ENCODE assay signal across 26 cellular contexts in the genomic region with DNA sequence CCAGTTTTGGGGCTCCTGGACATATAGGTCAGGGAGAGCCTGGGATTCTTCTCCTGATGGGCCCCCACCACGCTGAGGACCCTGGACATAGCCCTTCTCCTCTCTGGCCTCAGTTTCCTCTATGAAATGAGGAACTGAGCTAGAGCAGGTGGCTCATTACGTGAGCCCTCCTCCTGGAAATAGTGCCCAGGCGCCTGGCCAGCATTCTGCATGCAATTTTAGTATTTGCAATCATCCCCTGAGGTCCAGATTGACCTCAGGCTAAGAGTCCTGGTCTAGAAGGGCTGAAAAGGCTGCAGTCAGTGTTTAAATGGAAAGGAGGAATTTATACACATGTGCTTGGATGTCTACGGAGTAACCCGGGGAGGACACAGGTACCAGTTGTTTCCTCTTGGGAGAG. TPM values are rescaled to one million over a fixed set of nuclear protein-coding genes. Genes with fewer than 3 reads are reported as not detected.
"Had no signal": no experiment of that assay in that cellular context is flagged by ENCODE, and none has a peak within 500 bp of the region (broad histone marks: within the 10 kb centered on the region; RNA-seq: fewer than 3 reads in every experiment).

No MANE protein-coding gene starts in this region.

- H3K27ac ChIP-seq: adrenal gland, ascending aorta, right lobe of liver, skin epidermis, suprapubic skin, vagina had no signal

- H3K4me3 Mint-ChIP-seq: activated B cell treated with CpG ODN at 0.5 μM for 24 hours; activated CD4-positive, alpha-beta T cell treated with anti-CD3 and anti-CD28 coated beads for 36 hours; activated naive CD8-positive, alpha-beta T cell; activated T-cell treated with anti-CD3 and anti-CD28 coated beads, Interleukin-2, amount 50 U/mL, for 4 hours; central memory CD8-positive, alpha-beta T cell; natural killer cell treated with Interleukin-12 subunit alpha and Interleukin-12 subunit beta and Interleukin-15 and Interleukin-18, amount 100 ng/mL, for 72 hours; stimulated activated naive CD8-positive, alpha-beta T cell treated with anti-CD3 and anti-CD28 coated beads, Interleukin-15, Interleukin-2, amounts not matched to agents 100 ng/mL and 50 ng/mL, for 24 hours; T-helper 1 cell treated with Interleukin-12 subunit alpha and Interleukin-12 subunit beta and Interleukin-4 antibody, amounts not matched to agents 30 μg/mL and 1 μg/mL, for 36 hours had no signal

- DNase-seq: activated B cell treated with CpG ODN at 0.5 μM for 24 hours; activated CD4-positive, alpha-beta T cell treated with anti-CD3 and anti-CD28 coated beads for 36 hours; activated CD4-positive, alpha-beta T cell treated with anti-CD3 and anti-CD28 coated beads, Interleukin-2, amount 50 U/mL, for 48 hours; activated CD8-positive, alpha-beta memory T cell treated with anti-CD3 and anti-CD28 coated beads, Interleukin-2, amount 50 U/mL, for 48 hours; activated naive CD4-positive, alpha-beta T cell; activated T-cell treated with anti-CD3 and anti-CD28 coated beads, Interleukin-2, amount 50 U/mL, for 4 hours; adrenal gland; effector CD8-positive, alpha-beta T cell; foreskin melanocyte; hippocampal formation; left ventricle myocardium superior; mammary epithelial cell; right lobe of liver; stimulated activated CD4-positive, alpha-beta T cell treated with anti-CD3 and anti-CD28 coated beads, Interleukin-1b, Interleukin-23, amount 100 ng/mL, for 48 hours; trophoblast cell had no signal

- H3K27ac Mint-ChIP-seq: activated B cell treated with CpG ODN at 0.5 μM for 24 hours; activated CD4-positive, alpha-beta T cell treated with anti-CD3 and anti-CD28 coated beads for 36 hours; activated naive CD8-positive, alpha-beta T cell; activated T-helper 2 cell treated with anti-CD3 and anti-CD28 coated beads, Interferon-gamma antibody, Interleukin-2, Interleukin-4, amounts not matched to agents 10 μg/mL and 5 μg/mL and 100 μg/mL, durations not matched to agents 14 hours and 24 hours and 36 hours; natural killer cell treated with Interleukin-12 subunit alpha and Interleukin-12 subunit beta and Interleukin-15 and Interleukin-18, amount 100 ng/mL, for 72 hours; stimulated activated naive CD8-positive, alpha-beta T cell treated with anti-CD3 and anti-CD28 coated beads, Interleukin-15, Interleukin-2, amounts not matched to agents 100 ng/mL and 50 ng/mL, for 24 hours; T-helper 1 cell treated with Interleukin-12 subunit alpha and Interleukin-12 subunit beta and Interleukin-4 antibody, amounts not matched to agents 30 μg/mL and 1 μg/mL, for 36 hours had no signal

- H3K9me3 Mint-ChIP-seq: activated B cell treated with CpG ODN at 0.5 μM for 24 hours; activated T-cell treated with anti-CD3 and anti-CD28 coated beads, Interleukin-2, amount 50 U/mL, for 4 hours; activated T-helper 2 cell treated with anti-CD3 and anti-CD28 coated beads, Interferon-gamma antibody, Interleukin-2, Interleukin-4, amounts not matched to agents 10 μg/mL and 5 μg/mL and 100 μg/mL, durations not matched to agents 14 hours and 24 hours and 36 hours; central memory CD8-positive, alpha-beta T cell; natural killer cell treated with Interleukin-12 subunit alpha and Interleukin-12 subunit beta and Interleukin-15 and Interleukin-18, amount 100 ng/mL, for 72 hours; stimulated activated naive CD8-positive, alpha-beta T cell treated with anti-CD3 and anti-CD28 coated beads, Interleukin-15, Interleukin-2, amounts not matched to agents 100 ng/mL and 50 ng/mL, for 24 hours; T-helper 1 cell treated with Interleukin-12 subunit alpha and Interleukin-12 subunit beta and Interleukin-4 antibody, amounts not matched to agents 30 μg/mL and 1 μg/mL, for 36 hours had no signal

- H3K4me1 Mint-ChIP-seq: central memory CD8-positive, alpha-beta T cell had no signal

- H3K4me3 ChIP-seq: adrenal gland, ascending aorta, right lobe of liver, skin epidermis, suprapubic skin, vagina had no signal

- H3K36me3 Mint-ChIP-seq: activated naive CD8-positive, alpha-beta T cell; natural killer cell treated with Interleukin-12 subunit alpha and Interleukin-12 subunit beta and Interleukin-15 and Interleukin-18, amount 100 ng/mL, for 72 hours had no signal

RNA-seq across cellular contexts. Expression of gene RHBG, which starts 33.6 kb away (rescaled TPM):
- total RNA-seq: activated B cell treated with CpG ODN at 0.5 μM for 24 hours; activated CD4-positive, alpha-beta T cell treated with anti-CD3 and anti-CD28 coated beads for 36 hours; activated CD8-positive, alpha-beta memory T cell treated with anti-CD3 and anti-CD28 coated beads for 36 hours; activated T-cell treated with anti-CD3 and anti-CD28 coated beads, Interleukin-2, amount 50 U/mL, for 4 hours; activated T-helper 2 cell treated with anti-CD3 and anti-CD28 coated beads, Interferon-gamma antibody, Interleukin-2, Interleukin-4, amounts not matched to agents 10 μg/mL and 5 μg/mL and 100 μg/mL, durations not matched to agents 14 hours and 24 hours and 36 hours; ascending aorta; left ventricle myocardium superior; mammary epithelial cell; natural killer cell treated with Interleukin-12 subunit alpha and Interleukin-12 subunit beta and Interleukin-15 and Interleukin-18, amount 100 ng/mL, for 72 hours; vagina had no signal
- polyA plus RNA-seq: mammary epithelial cell had no signal
